Comparison of ENCODE assay signal across 9 cellular contexts in the genomic region with DNA sequence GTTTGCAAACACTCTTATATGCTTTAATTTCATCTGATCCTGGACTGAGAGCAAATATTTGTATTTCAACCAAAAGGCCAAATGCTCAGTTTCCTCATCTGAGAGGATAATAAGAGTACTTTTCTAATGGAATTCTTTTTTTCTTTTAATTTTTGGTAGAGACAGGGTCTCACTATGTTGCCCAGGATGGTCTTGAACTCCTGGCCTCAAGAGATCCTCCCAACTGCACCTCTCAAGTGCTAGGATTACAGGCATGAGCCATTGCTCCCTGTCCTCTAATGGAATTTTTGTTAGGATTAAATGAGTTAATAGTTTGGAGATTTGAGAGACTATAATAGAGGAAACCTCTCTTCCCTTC.
A peak's percentile ranks its signal among the peaks of the same experiment; 100 is the strongest.
DNase-seq lines count a peak whose midpoint lies in the region; ATAC-seq, FAIRE-seq and TF ChIP-seq lines count a peak whose summit lies in the region.
"Had no signal": no experiment of that assay in that cellular context is flagged by ENCODE, and none has a peak within 500 bp of the region (broad histone marks: within the 10 kb centered on the region; RNA-seq: fewer than 3 reads in every experiment).

No MANE protein-coding gene starts in this region.

- TF ChIP-seq EP300 in HepG2 (IDR thresholded peaks at IDR 0.05; ENCODE audit: low read depth in 2 of 2, low read length in 2 of 2) (no peak), HepG2 (CRISPR knock-in tag; IDR thresholded peaks at IDR 0.05; ENCODE audit: borderline replicate concordance) (no peak), suprapubic skin (IDR thresholded peaks at IDR 0.05) (no peak)

- no peaks in the 10 kb centered on the region for H3K79me2 ChIP-seq in HepG2 (ENCODE audit: insufficient read depth, low read length)

- H3K4me2 ChIP-seq in HepG2 (ENCODE audit: low read depth, low read length): peak overlapping the region; percentile 90

- peaks cover 3% of the 10 kb centered on the region for H3K27me3 Mint-ChIP-seq in activated CD4-positive, alpha-beta T cell treated with anti-CD3 and anti-CD28 coated beads, Interleukin-2, amount 10 ng/mL, durations not matched to agents 24 days and 14 days
- peaks cover 7% of the 10 kb centered on the region for H3K27me3 Mint-ChIP-seq in activated naive CD8-positive, alpha-beta T cell treated with anti-CD3 and anti-CD28 coated beads, Interleukin-2, amount 50 U/mL, for 24 hours

- intact Hi-C loops in activated CD4-positive, alpha-beta T cell treated with anti-CD3 and anti-CD28 coated beads, Interleukin-2, amount 10 ng/mL, durations not matched to agents 24 days and 14 days (cut with micrococcal nuclease): loop anchor here (1.0 to 10.0 kb wide), 9 partner anchors 12 to 1929 kb away; partner anchors contain the start of genes DNAJC2, PSMC2 and SRPK2
- intact Hi-C loops in HepG2 (cut with micrococcal nuclease; ENCODE audit: unreplicated experiment): no loop called here

- no peaks in the 10 kb centered on the region for H3K27me3 ChIP-seq in HepG2 (ENCODE audit: control insufficient read depth in 1 of 2, insufficient read depth in 2 of 2, low read length in 2 of 2)
- H3K27me3 ChIP-seq in suprapubic skin: no peaks in the 10 kb centered on the region

- no peak for TF ChIP-seq RAD21 in HepG2 (CRISPR knock-in tag; IDR thresholded peaks at IDR 0.05)

- no TSS peak for BruUV-seq in HepG2 (replicated peaks; lab: Mats Ljungman, UMichigan)

- H3K4me3 ChIP-seq in HepG2 (replicated peaks in 1 of 3; ENCODE audit: insufficient read depth in 1 of 3, low read depth in 2 of 3, low read length in 3 of 3) (peak overlapping the region; percentile 15 to 62 (median 30); a peak in 3 of 6 replicates), suprapubic skin (no peak overlapping the region)

- no peak for DNase-seq in activated CD4-positive, alpha-beta T cell treated with anti-CD3 and anti-CD28 coated beads, Interleukin-2, amount 10 ng/mL, durations not matched to agents 24 days and 14 days
- no peak for DNase-seq in activated CD4-positive, alpha-beta T cell treated with anti-CD3 and anti-CD28 coated beads, Interleukin-2, amount 50 U/mL, for 48 hours
- DNase-seq in activated naive CD8-positive, alpha-beta T cell treated with anti-CD3 and anti-CD28 coated beads, Interleukin-2, amount 50 U/mL, for 24 hours: no peak
- DNase-seq in HepG2 (ENCODE audit: low spot score) (no peak), suprapubic skin (ENCODE audit: low spot score in 2 of 2) (no peak), DMS 273 (lab: John Stamatoyannopoulos, UW; ENCODE audit: unreplicated experiment) (no peak)

- H3K9me3 Mint-ChIP-seq in activated CD4-positive, alpha-beta T cell treated with anti-CD3 and anti-CD28 coated beads, Interleukin-2, amount 10 ng/mL, durations not matched to agents 24 days and 14 days: no peaks in the 10 kb centered on the region
- peaks cover 4% of the 10 kb centered on the region for H3K9me3 Mint-ChIP-seq in activated naive CD8-positive, alpha-beta T cell treated with anti-CD3 and anti-CD28 coated beads, Interleukin-2, amount 50 U/mL, for 24 hours

- no peak for TF ChIP-seq POLR2A in HepG2 (IDR thresholded peaks at IDR 0.05; ENCODE audit: insufficient read depth in 1 of 2, low read depth in 2 of 2, low read length in 2 of 2)
- no peak for TF ChIP-seq POLR2A in suprapubic skin (IDR thresholded peaks at IDR 0.05)

- no peak for FAIRE-seq in HepG2 (lab: Jason Lieb, UNC)

- peak overlapping the region; percentile 73 for H3K9ac ChIP-seq in HepG2 (ENCODE audit: insufficient read depth, low read depth, low read length)

- H3K36me3 ChIP-seq in HepG2 (replicated peaks in 1 of 2; ENCODE audit: control insufficient read depth in 1 of 2, insufficient read depth in 2 of 2, low read length in 2 of 2): no peaks in the 10 kb centered on the region
- no peaks in the 10 kb centered on the region for H3K36me3 ChIP-seq in suprapubic skin

- peak overlapping the region; percentile 97 for H3K4me3 Mint-ChIP-seq in activated CD4-positive, alpha-beta T cell treated with anti-CD3 and anti-CD28 coated beads, Interleukin-2, amount 10 ng/mL, durations not matched to agents 24 days and 14 days
- peak overlapping the region; percentile 91 for H3K4me3 Mint-ChIP-seq in activated naive CD8-positive, alpha-beta T cell treated with anti-CD3 and anti-CD28 coated beads, Interleukin-2, amount 50 U/mL, for 24 hours

- POLR2A ChIA-PET in HepG2 (lab: Yijun Ruan, JAX): interaction anchor here (1.1 to 1.9 kb wide), 4 partner anchors 19 to 68 kb away, joined by 4 to 6 read pairs (median 4); no protein-coding TSS in a partner anchor

- H3K27ac ChIP-seq in HepG2 (ENCODE audit: extremely low read length, insufficient read depth, low read length) (peak overlapping the region; percentile 73), suprapubic skin (peak overlapping the region; percentile 95)
- H3K27ac ChIP-seq: C4-2B had no signal

- CTCF ChIA-PET in HepG2 (lab: Yijun Ruan, JAX; ENCODE audit: low intra/inter-chr PET ratio, low total read pairs): no interaction called here

- peak overlapping the region; percentile 68 for H2AFZ ChIP-seq in HepG2 (ENCODE audit: low read length)

- H3K9me3 ChIP-seq in HepG2 (ENCODE audit: low read length): no peaks in the 10 kb centered on the region
- no peaks in the 10 kb centered on the region for H3K9me3 ChIP-seq in suprapubic skin

- no peaks in the 10 kb centered on the region for H4K20me1 ChIP-seq in HepG2 (ENCODE audit: insufficient read depth, low read length)

- in situ Hi-C loops in HepG2 (cut with HindIII; ENCODE audit: extremely low pct_ligation_motif_present, low pct_unique_long_range_greater_than_20kb): no loop called here

- peak overlapping the region; percentile 100 for H3K27ac Mint-ChIP-seq in activated CD4-positive, alpha-beta T cell treated with anti-CD3 and anti-CD28 coated beads, Interleukin-2, amount 10 ng/mL, durations not matched to agents 24 days and 14 days
- peak overlapping the region; percentile 99 for H3K27ac Mint-ChIP-seq in activated naive CD8-positive, alpha-beta T cell treated with anti-CD3 and anti-CD28 coated beads, Interleukin-2, amount 50 U/mL, for 24 hours

- ATAC-seq in activated naive CD8-positive, alpha-beta T cell treated with anti-CD3 and anti-CD28 coated beads, Interleukin-2, amount 50 U/mL, for 24 hours: no peak
- no peak for ATAC-seq in HepG2
- ATAC-seq in GM18870 (IDR thresholded peaks at IDR 0.05; ENCODE audit: unreplicated experiment): no peak
- no peak for ATAC-seq in HG02759 (IDR thresholded peaks at IDR 0.05; ENCODE audit: unreplicated experiment)

- peaks cover 57% of the 10 kb centered on the region for H3K4me1 Mint-ChIP-seq in activated CD4-positive, alpha-beta T cell treated with anti-CD3 and anti-CD28 coated beads, Interleukin-2, amount 10 ng/mL, durations not matched to agents 24 days and 14 days
- H3K4me1 Mint-ChIP-seq in activated naive CD8-positive, alpha-beta T cell treated with anti-CD3 and anti-CD28 coated beads, Interleukin-2, amount 50 U/mL, for 24 hours: peaks cover 74% of the 10 kb centered on the region

- TF ChIP-seq CTCF in HepG2 (CRISPR knock-in tag; IDR thresholded peaks at IDR 0.05) (no peak), suprapubic skin (IDR thresholded peaks at IDR 0.05) (no peak)

- peaks cover 76% of the 10 kb centered on the region for H3K36me3 Mint-ChIP-seq in activated CD4-positive, alpha-beta T cell treated with anti-CD3 and anti-CD28 coated beads, Interleukin-2, amount 10 ng/mL, durations not matched to agents 24 days and 14 days (ENCODE audit: low read depth)
- peaks cover 40% of the 10 kb centered on the region for H3K36me3 Mint-ChIP-seq in activated naive CD8-positive, alpha-beta T cell treated with anti-CD3 and anti-CD28 coated beads, Interleukin-2, amount 50 U/mL, for 24 hours (ENCODE audit: low read depth)

- peaks cover 36% of the 10 kb centered on the region for H3K4me1 ChIP-seq in HepG2 (ENCODE audit: insufficient read depth, low read length)
- peaks cover 38% of the 10 kb centered on the region for H3K4me1 ChIP-seq in suprapubic skin

TF ChIP-seq in HepG2, 621 proteins besides CTCF, POLR2A, EP300 and RAD21:
- TF ChIP-seq, protein P1, sequence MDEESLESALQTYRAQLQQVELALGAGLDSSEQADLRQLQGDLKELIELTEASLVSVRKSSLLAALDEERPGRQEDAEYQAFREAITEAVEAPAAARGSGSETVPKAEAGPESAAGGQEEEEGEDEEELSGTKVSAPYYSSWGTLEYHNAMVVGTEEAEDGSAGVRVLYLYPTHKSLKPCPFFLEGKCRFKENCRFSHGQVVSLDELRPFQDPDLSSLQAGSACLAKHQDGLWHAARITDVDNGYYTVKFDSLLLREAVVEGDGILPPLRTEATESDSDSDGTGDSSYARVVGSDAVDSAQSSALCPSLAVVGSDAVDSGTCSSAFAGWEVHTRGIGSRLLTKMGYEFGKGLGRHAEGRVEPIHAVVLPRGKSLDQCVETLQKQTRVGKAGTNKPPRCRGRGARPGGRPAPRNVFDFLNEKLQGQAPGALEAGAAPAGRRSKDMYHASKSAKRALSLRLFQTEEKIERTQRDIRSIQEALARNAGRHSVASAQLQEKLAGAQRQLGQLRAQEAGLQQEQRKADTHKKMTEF (CRISPR knock-in tag; IDR thresholded peaks at IDR 0.05): 0 out of 2 replicates have a peak, but pooled peaks have one; percentile 2
- TF ChIP-seq, protein P2, sequence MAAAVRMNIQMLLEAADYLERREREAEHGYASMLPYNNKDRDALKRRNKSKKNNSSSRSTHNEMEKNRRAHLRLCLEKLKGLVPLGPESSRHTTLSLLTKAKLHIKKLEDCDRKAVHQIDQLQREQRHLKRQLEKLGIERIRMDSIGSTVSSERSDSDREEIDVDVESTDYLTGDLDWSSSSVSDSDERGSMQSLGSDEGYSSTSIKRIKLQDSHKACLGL (CRISPR knock-in tag; IDR thresholded peaks at IDR 0.05): no peak
